Comparison of ENCODE assay signal across 11 cellular contexts in genomic region chr1:185565314-185565713, GRCh38.
A peak's percentile ranks its signal among the peaks of the same experiment; 100 is the strongest.
DNase-seq lines count a peak whose midpoint lies in the region; ATAC-seq, FAIRE-seq and TF ChIP-seq lines count a peak whose summit lies in the region.
"Had no signal": no experiment of that assay in that cellular context is flagged by ENCODE, and none has a peak within 500 bp of the region (broad histone marks: within the 10 kb centered on the region; RNA-seq: fewer than 3 reads in every experiment).

No MANE protein-coding gene starts in this region.

- no peak for TF ChIP-seq CTCF in CD4-positive, alpha-beta T cell (IDR thresholded peaks at IDR 0.05)
- TF ChIP-seq CTCF in HFFc6 (IDR thresholded peaks at IDR 0.05) = no peak
- TF ChIP-seq CTCF in D721Med (IDR thresholded peaks at IDR 0.05; ENCODE audit: insufficient read depth, missing control alignments) = no peak

- no peaks in the 10 kb centered on the region for H3K9me3 Mint-ChIP-seq in CD4-positive, alpha-beta T cell
- no peaks in the 10 kb centered on the region for H3K9me3 Mint-ChIP-seq in HFFc6
- H3K9me3 Mint-ChIP-seq in activated T-helper 17 cell treated with anti-CD3 and anti-CD28 coated beads, Interleukin-2, amount 50 U/mL, for 72 hours = peaks cover 4% of the 10 kb centered on the region

- no peak overlapping the region for H3K27ac ChIP-seq in CD4-positive, alpha-beta T cell (ENCODE audit: low read depth, low read length)

- intact Hi-C loops in CD4-positive, alpha-beta T cell (cut with DNase I, micrococcal nuclease) = loop anchor here (5.0 to 10.0 kb wide), 4 partner anchors 107 to 823 kb away; partner anchors contain the start of genes SWT1 (in 2 of the 2), TRMT1L (in 2 of the 2) and EDEM3 (in 1 of the 2)

- no peaks in the 10 kb centered on the region for H3K27me3 ChIP-seq in CD4-positive, alpha-beta T cell (ENCODE audit: control insufficient read depth, insufficient read depth, low read length)
- H3K27me3 ChIP-seq: neutrophil had no signal

- no peak overlapping the region for H3K4me3 Mint-ChIP-seq in CD4-positive, alpha-beta T cell
- H3K4me3 Mint-ChIP-seq in HFFc6 = peak overlapping the region; percentile 45; the same call in 1 of the 2 replicates
- H3K4me3 Mint-ChIP-seq in activated T-helper 17 cell treated with anti-CD3 and anti-CD28 coated beads, Interleukin-2, amount 50 U/mL, for 72 hours = no peak overlapping the region

- peak overlapping the region; percentile 94 for H3K27ac Mint-ChIP-seq in CD4-positive, alpha-beta T cell
- peak overlapping the region; percentile 64 for H3K27ac Mint-ChIP-seq in HFFc6
- H3K27ac Mint-ChIP-seq in activated T-helper 17 cell treated with anti-CD3 and anti-CD28 coated beads, Interleukin-2, amount 50 U/mL, for 72 hours = peak overlapping the region; percentile 97

- H3K4me1 Mint-ChIP-seq in CD4-positive, alpha-beta T cell (ENCODE audit: low read depth) = peaks cover 95% of the 10 kb centered on the region
- peaks cover 87% of the 10 kb centered on the region for H3K4me1 Mint-ChIP-seq in HFFc6 (ENCODE audit: low read depth)
- H3K4me1 Mint-ChIP-seq in activated T-helper 17 cell treated with anti-CD3 and anti-CD28 coated beads, Interleukin-2, amount 50 U/mL, for 72 hours = peaks cover 60% of the 10 kb centered on the region

- CTCF ChIA-PET in CD4-positive, alpha-beta T cell (lab: Charles Lee) = interaction anchor here (3.0 to 4.6 kb wide), 2 partner anchors 30 to 248 kb away, joined by 18 to 26 read pairs; partner anchors contain the start of gene IVNS1ABP

- no peak for FAIRE-seq in D721Med (lab: Jason Lieb, UNC)

- POLR2A ChIA-PET in CD4-positive, alpha-beta T cell (lab: Charles Lee) = interaction anchor here (1.0 to 2.7 kb wide), 3 partner anchors 30 to 248 kb away, joined by 3 to 55 read pairs (median 9); partner anchors contain the start of gene IVNS1ABP

- ATAC-seq in CD4-positive, alpha-beta T cell (ENCODE audit: poor library complexity) = no peak
- no peak for ATAC-seq in activated T-helper 17 cell treated with anti-CD3 and anti-CD28 coated beads, Interleukin-2, amount 50 U/mL, for 72 hours (replicated peaks)
- no peak for ATAC-seq in HG03159 (IDR thresholded peaks at IDR 0.05; ENCODE audit: unreplicated experiment)

- DNase-seq in CD4-positive, alpha-beta T cell = no peak
- DNase-seq in HFFc6 (peak; percentile 75), islet precursor cell (peak; percentile 94), foreskin melanocyte (no peak), superior temporal gyrus (ENCODE audit: extremely low spot score) (no peak), D721Med (ENCODE audit: insufficient read length, low spot score) (no peak)
- DNase-seq: activated effector memory CD4-positive, alpha-beta T cell treated with anti-CD3 and anti-CD28 coated beads, Interleukin-2, amount 50 U/mL, for 16 hours; NCI-H2227 treated with DMSO at 0.1 percent for 48 hours had no signal

- H3K36me3 Mint-ChIP-seq in CD4-positive, alpha-beta T cell (ENCODE audit: low read depth) = no peaks in the 10 kb centered on the region
- H3K36me3 Mint-ChIP-seq in HFFc6 (ENCODE audit: low read depth) = no peaks in the 10 kb centered on the region
- H3K36me3 Mint-ChIP-seq in activated T-helper 17 cell treated with anti-CD3 and anti-CD28 coated beads, Interleukin-2, amount 50 U/mL, for 72 hours (ENCODE audit: low read depth) = peaks cover 6% of the 10 kb centered on the region

- no peaks in the 10 kb centered on the region for H3K9me3 ChIP-seq in CD4-positive, alpha-beta T cell (ENCODE audit: control insufficient read depth, low read length)
- H3K9me3 ChIP-seq: neutrophil had no signal

- no peaks in the 10 kb centered on the region for H3K27me3 Mint-ChIP-seq in CD4-positive, alpha-beta T cell
- no peaks in the 10 kb centered on the region for H3K27me3 Mint-ChIP-seq in HFFc6 (ENCODE audit: insufficient read depth)
- no peaks in the 10 kb centered on the region for H3K27me3 Mint-ChIP-seq in activated T-helper 17 cell treated with anti-CD3 and anti-CD28 coated beads, Interleukin-2, amount 50 U/mL, for 72 hours

Comparison
In these comparisons a context has a peak if more than half of its experiments do, and no peak if none do; other contexts are left out.
1. DNase-seq: peak in HFFc6 (single experiment) and islet precursor cell (single experiment); none in CD4-positive, alpha-beta T cell (0 of 10), foreskin melanocyte (single experiment), superior temporal gyrus (single experiment) and D721Med (single experiment).
2. Peak in every context shown above with its lines, with median percentiles within 50 percentile points of each other: H3K27ac Mint-ChIP-seq.